Comparison of ENCODE assay signal across 1 cellular context in the genomic region with DNA sequence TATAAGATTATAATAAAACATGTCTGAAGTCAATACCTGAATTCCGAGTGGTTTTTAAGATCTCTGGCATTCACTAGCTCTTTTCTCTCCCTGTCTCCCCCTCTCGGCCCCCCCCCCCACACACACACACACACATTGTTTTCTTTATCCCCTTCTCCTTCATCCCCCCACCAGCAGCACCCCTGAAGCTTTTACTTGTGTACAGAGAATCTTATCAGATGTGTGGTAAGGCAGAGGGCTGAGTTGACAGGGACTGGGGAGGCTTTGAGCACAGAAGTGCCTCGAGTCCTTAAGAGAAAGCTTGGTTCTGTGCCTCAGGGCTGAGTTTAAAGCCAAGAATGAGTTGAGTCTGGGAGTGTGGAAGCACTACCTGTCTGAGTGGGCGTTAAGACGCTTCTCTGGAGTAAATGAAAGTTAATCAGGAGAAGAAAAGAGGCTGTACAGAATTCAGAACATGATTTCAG.
TF ChIP-seq lines count a peak whose summit lies in the region.

No MANE protein-coding gene starts in this region.

TF ChIP-seq in K562, 482 proteins besides CTCF, POLR2A, EP300 and RAD21 (continued from another document):
- TF ChIP-seq, protein P1, sequence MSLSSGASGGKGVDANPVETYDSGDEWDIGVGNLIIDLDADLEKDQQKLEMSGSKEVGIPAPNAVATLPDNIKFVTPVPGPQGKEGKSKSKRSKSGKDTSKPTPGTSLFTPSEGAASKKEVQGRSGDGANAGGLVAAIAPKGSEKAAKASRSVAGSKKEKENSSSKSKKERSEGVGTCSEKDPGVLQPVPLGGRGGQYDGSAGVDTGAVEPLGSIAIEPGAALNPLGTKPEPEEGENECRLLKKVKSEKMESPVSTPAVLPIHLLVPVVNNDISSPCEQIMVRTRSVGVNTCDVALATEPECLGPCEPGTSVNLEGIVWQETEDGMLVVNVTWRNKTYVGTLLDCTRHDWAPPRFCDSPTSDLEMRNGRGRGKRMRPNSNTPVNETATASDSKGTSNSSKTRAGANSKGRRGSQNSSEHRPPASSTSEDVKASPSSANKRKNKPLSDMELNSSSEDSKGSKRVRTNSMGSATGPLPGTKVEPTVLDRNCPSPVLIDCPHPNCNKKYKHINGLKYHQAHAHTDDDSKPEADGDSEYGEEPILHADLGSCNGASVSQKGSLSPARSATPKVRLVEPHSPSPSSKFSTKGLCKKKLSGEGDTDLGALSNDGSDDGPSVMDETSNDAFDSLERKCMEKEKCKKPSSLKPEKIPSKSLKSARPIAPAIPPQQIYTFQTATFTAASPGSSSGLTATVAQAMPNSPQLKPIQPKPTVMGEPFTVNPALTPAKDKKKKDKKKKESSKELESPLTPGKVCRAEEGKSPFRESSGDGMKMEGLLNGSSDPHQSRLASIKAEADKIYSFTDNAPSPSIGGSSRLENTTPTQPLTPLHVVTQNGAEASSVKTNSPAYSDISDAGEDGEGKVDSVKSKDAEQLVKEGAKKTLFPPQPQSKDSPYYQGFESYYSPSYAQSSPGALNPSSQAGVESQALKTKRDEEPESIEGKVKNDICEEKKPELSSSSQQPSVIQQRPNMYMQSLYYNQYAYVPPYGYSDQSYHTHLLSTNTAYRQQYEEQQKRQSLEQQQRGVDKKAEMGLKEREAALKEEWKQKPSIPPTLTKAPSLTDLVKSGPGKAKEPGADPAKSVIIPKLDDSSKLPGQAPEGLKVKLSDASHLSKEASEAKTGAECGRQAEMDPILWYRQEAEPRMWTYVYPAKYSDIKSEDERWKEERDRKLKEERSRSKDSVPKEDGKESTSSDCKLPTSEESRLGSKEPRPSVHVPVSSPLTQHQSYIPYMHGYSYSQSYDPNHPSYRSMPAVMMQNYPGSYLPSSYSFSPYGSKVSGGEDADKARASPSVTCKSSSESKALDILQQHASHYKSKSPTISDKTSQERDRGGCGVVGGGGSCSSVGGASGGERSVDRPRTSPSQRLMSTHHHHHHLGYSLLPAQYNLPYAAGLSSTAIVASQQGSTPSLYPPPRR (CRISPR knock-in tag; IDR thresholded peaks at IDR 0.05; ENCODE audit: borderline replicate concordance) = no peak
- TF ChIP-seq MYNN (IDR thresholded peaks at IDR 0.05) (0 out of 2 replicates have a peak, but pooled peaks have one; percentile 1), MYNN (CRISPR knock-in tag; IDR thresholded peaks at IDR 0.05) (no peak), KDM1A (IDR thresholded peaks at IDR 0.05) (no peak), SMC3 (conservative IDR thresholded peaks at IDR 0.05; ENCODE audit: insufficient read depth, low read depth, low read length) (0 out of 2 replicates have a peak, but pooled peaks have one; percentile 16), ZNF551 (CRISPR knock-in tag; IDR thresholded peaks at IDR 0.05) (peak; percentile 8; the same call in 1 of the 2 replicates), PHF8 (IDR thresholded peaks at IDR 0.05; ENCODE audit: borderline replicate concordance, low read length) (no peak), STAG1 (CRISPR knock-in tag; IDR thresholded peaks at IDR 0.05; ENCODE audit: borderline replicate concordance) (no peak), SMARCA4 (IDR thresholded peaks at IDR 0.05) (0 out of 2 replicates have a peak, but pooled peaks have one; percentile 14), SRSF7 (optimal IDR thresholded peaks at IDR 0.05; ENCODE audit: low read depth, low read length) (no peak), TBP (optimal IDR thresholded peaks at IDR 0.05; ENCODE audit: low read depth, low read length) (peak; percentile 40), CBX1 (IDR thresholded peaks at IDR 0.05; ENCODE audit: low read depth) (no peak), MXI1 (IDR thresholded peaks at IDR 0.05; ENCODE audit: low read depth, low read length) (no peak), ZNF232 (CRISPR knock-in tag; IDR thresholded peaks at IDR 0.05) (no peak)
- TF ChIP-seq, protein P2, sequence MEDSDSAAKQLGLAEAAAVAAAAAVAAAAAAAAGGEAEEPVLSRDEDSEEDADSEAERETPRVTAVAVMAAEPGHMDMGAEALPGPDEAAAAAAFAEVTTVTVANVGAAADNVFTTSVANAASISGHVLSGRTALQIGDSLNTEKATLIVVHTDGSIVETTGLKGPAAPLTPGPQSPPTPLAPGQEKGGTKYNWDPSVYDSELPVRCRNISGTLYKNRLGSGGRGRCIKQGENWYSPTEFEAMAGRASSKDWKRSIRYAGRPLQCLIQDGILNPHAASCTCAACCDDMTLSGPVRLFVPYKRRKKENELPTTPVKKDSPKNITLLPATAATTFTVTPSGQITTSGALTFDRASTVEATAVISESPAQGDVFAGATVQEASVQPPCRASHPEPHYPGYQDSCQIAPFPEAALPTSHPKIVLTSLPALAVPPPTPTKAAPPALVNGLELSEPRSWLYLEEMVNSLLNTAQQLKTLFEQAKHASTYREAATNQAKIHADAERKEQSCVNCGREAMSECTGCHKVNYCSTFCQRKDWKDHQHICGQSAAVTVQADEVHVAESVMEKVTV (CRISPR knock-in tag; IDR thresholded peaks at IDR 0.05) = no peak
